Comparison of ENCODE assay signal across 28 cellular contexts in genomic region chr10:55203874-55204273, GRCh38.
"Had no signal": no experiment of that assay in that cellular context is flagged by ENCODE, and none has a peak within 500 bp of the region (broad histone marks: within the 10 kb centered on the region; RNA-seq: fewer than 3 reads in every experiment).

No MANE protein-coding gene starts in this region.

- H3K36me3 ChIP-seq: brain microvascular endothelial cell, sigmoid colon, stomach, thyroid gland, upper lobe of left lung had no signal

- H3K36me3 Mint-ChIP-seq: activated CD4-positive, alpha-beta memory T cell treated with anti-CD3 and anti-CD28 coated beads for 36 hours; stimulated activated naive B cell treated with anti-CD40 and anti-IgM and Interleukin-4, amounts not matched to agents 10 μg/mL and 1 μg/mL and 100 μg/mL, for 72 hours had no signal

- H3K4me1 Mint-ChIP-seq: activated CD4-positive, alpha-beta T cell treated with anti-CD3 and anti-CD28 coated beads, Interleukin-2, amount 10 ng/mL, durations not matched to agents 24 days and 14 days; activated T-helper 17 cell treated with anti-CD3 and anti-CD28 coated beads, Interleukin-2, amount 50 U/mL, for 72 hours; immature natural killer cell; naive thymus-derived CD4-positive, alpha-beta T cell; stimulated activated naive B cell treated with anti-CD40 and anti-IgM and Interleukin-4, amounts not matched to agents 10 μg/mL and 1 μg/mL and 100 μg/mL, for 72 hours had no signal

- H3K4me1 ChIP-seq: parathyroid adenoma, psoas muscle, sigmoid colon, stomach, thyroid gland, upper lobe of left lung had no signal

- H3K27ac ChIP-seq: brain microvascular endothelial cell, parathyroid adenoma, psoas muscle, sigmoid colon, stomach, thyroid gland, upper lobe of left lung, VCaP had no signal

- H3K27me3 ChIP-seq: brain microvascular endothelial cell, sigmoid colon, stomach, thyroid gland, upper lobe of left lung had no signal

- FAIRE-seq: astrocyte, endothelial cell of umbilical vein had no signal

- H3K4me3 ChIP-seq: psoas muscle, sigmoid colon, stomach, thyroid gland, upper lobe of left lung had no signal

- DNase-seq: activated CD4-positive, alpha-beta memory T cell treated with anti-CD3 and anti-CD28 coated beads for 36 hours; activated CD4-positive, alpha-beta T cell treated with anti-CD3 and anti-CD28 coated beads, Interleukin-2, amount 10 ng/mL, durations not matched to agents 24 days and 14 days; activated CD4-positive, CD25-positive, alpha-beta regulatory T cell treated with anti-CD3 and anti-CD28 coated beads, Interleukin-2, amount 50 U/mL, for 72 hours; activated CD8-positive, alpha-beta memory T cell treated with anti-CD3 and anti-CD28 coated beads, Interleukin-2, amount 50 U/mL, for 48 hours; activated gamma-delta T cell treated with Interleukin-2 at 50 U/mL for 16 hours; activated naive CD4-positive, alpha-beta T cell treated with anti-CD3 and anti-CD28 coated beads, Interleukin-2, amount 50 U/mL, for 16 hours; activated T-cell treated with anti-CD3 and anti-CD28 coated beads, Interleukin-2, amount 50 U/mL, for 24 hours; amniotic stem cell; brain microvascular endothelial cell; cortex of kidney; effector memory CD8-positive, alpha-beta T cell; hippocampal formation; immature natural killer cell; naive thymus-derived CD4-positive, alpha-beta T cell; psoas muscle; sigmoid colon; stimulated activated CD4-positive, alpha-beta T cell treated with anti-CD3 and anti-CD28 coated beads, Interleukin-15, amount 100 ng/mL, for 24 hours; stimulated activated CD4-positive, alpha-beta T cell treated with anti-CD3 and anti-CD28 coated beads, Interleukin-2, amount 100 ng/mL, for 24 hours; stimulated activated naive B cell treated with anti-CD40 and anti-IgM and Interleukin-4, amounts not matched to agents 10 μg/mL and 1 μg/mL and 100 μg/mL, for 72 hours; stomach; thyroid gland; upper lobe of left lung had no signal

- H3K9ac ChIP-seq: parathyroid adenoma had no signal

- H3K27ac Mint-ChIP-seq: activated CD4-positive, alpha-beta memory T cell treated with anti-CD3 and anti-CD28 coated beads for 36 hours; activated CD4-positive, alpha-beta T cell treated with anti-CD3 and anti-CD28 coated beads, Interleukin-2, amount 10 ng/mL, durations not matched to agents 24 days and 14 days; activated T-cell treated with anti-CD3 and anti-CD28 coated beads, Interleukin-2, amount 50 U/mL, for 24 hours; activated T-helper 17 cell treated with anti-CD3 and anti-CD28 coated beads, Interleukin-2, amount 50 U/mL, for 72 hours; effector memory CD8-positive, alpha-beta T cell; immature natural killer cell; mesothelial cell of epicardium; naive thymus-derived CD4-positive, alpha-beta T cell; stimulated activated naive B cell treated with anti-CD40 and anti-IgM and Interleukin-4, amounts not matched to agents 10 μg/mL and 1 μg/mL and 100 μg/mL, for 72 hours had no signal

- H3K79me2 ChIP-seq: parathyroid adenoma had no signal

- H2AFZ ChIP-seq: parathyroid adenoma had no signal

- H3K9me3 ChIP-seq: psoas muscle, sigmoid colon, stomach, thyroid gland, upper lobe of left lung had no signal

- H3K4me3 Mint-ChIP-seq: activated CD4-positive, alpha-beta memory T cell treated with anti-CD3 and anti-CD28 coated beads for 36 hours; activated CD4-positive, alpha-beta T cell treated with anti-CD3 and anti-CD28 coated beads, Interleukin-2, amount 10 ng/mL, durations not matched to agents 24 days and 14 days; activated T-cell treated with anti-CD3 and anti-CD28 coated beads, Interleukin-2, amount 50 U/mL, for 24 hours; activated T-helper 17 cell treated with anti-CD3 and anti-CD28 coated beads, Interleukin-2, amount 50 U/mL, for 72 hours; effector memory CD8-positive, alpha-beta T cell; immature natural killer cell; mesothelial cell of epicardium; naive thymus-derived CD4-positive, alpha-beta T cell; stimulated activated naive B cell treated with anti-CD40 and anti-IgM and Interleukin-4, amounts not matched to agents 10 μg/mL and 1 μg/mL and 100 μg/mL, for 72 hours had no signal

- H3K27me3 Mint-ChIP-seq: activated CD4-positive, alpha-beta memory T cell treated with anti-CD3 and anti-CD28 coated beads for 36 hours; activated CD4-positive, alpha-beta T cell treated with anti-CD3 and anti-CD28 coated beads, Interleukin-2, amount 10 ng/mL, durations not matched to agents 24 days and 14 days; activated T-cell treated with anti-CD3 and anti-CD28 coated beads, Interleukin-2, amount 50 U/mL, for 24 hours; activated T-helper 17 cell treated with anti-CD3 and anti-CD28 coated beads, Interleukin-2, amount 50 U/mL, for 72 hours; effector memory CD8-positive, alpha-beta T cell; naive thymus-derived CD4-positive, alpha-beta T cell; stimulated activated naive B cell treated with anti-CD40 and anti-IgM and Interleukin-4, amounts not matched to agents 10 μg/mL and 1 μg/mL and 100 μg/mL, for 72 hours had no signal

- ATAC-seq: activated T-helper 17 cell treated with anti-CD3 and anti-CD28 coated beads, Interleukin-2, amount 50 U/mL, for 72 hours; effector memory CD8-positive, alpha-beta T cell; naive thymus-derived CD4-positive, alpha-beta T cell; psoas muscle; stimulated activated naive B cell treated with anti-CD40 and anti-IgM and Interleukin-4, amounts not matched to agents 10 μg/mL and 1 μg/mL and 100 μg/mL, for 72 hours had no signal
